Comparison of ENCODE assay signal across 1 cellular context in genomic region chr15:58538901-58539300, GRCh38.
TF ChIP-seq lines count a peak whose summit lies in the region.

No MANE protein-coding gene starts in this region.

TF ChIP-seq in K562, 482 proteins besides CTCF, POLR2A, EP300 and RAD21 (continued from another document):
- TF ChIP-seq BRF2 (IDR thresholded peaks at IDR 0.05; ENCODE audit: borderline replicate concordance, insufficient read depth, insufficient read length) (no peak), E2F6 (IDR thresholded peaks at IDR 0.05; ENCODE audit: borderline replicate concordance in 1 of 2, extremely low read depth in 1 of 2, insufficient read depth in 1 of 2, insufficient read length in 1 of 2, low read depth in 1 of 2, low read length in 1 of 2, poor library complexity in 1 of 2, severe bottlenecking in 1 of 2) (no peak), SNIP1 (IDR thresholded peaks at IDR 0.05; ENCODE audit: low read depth) (no peak), RBM25 (IDR thresholded peaks at IDR 0.05; ENCODE audit: low read depth, low read length, severe bottlenecking) (peak; percentile 88), BCOR (IDR thresholded peaks at IDR 0.05) (no peak), ZNF780A (CRISPR knock-in tag; IDR thresholded peaks at IDR 0.05) (no peak), E2F3 (CRISPR knock-in tag; IDR thresholded peaks at IDR 0.05) (no peak), PRMT5 (CRISPR knock-in tag; IDR thresholded peaks at IDR 0.05) (no peak), ZNF655 (CRISPR knock-in tag; IDR thresholded peaks at IDR 0.05) (no peak), ZNF212 (CRISPR knock-in tag; IDR thresholded peaks at IDR 0.05) (no peak), ELF1 (tag; IDR thresholded peaks at IDR 0.05) (no peak), RCOR1 (IDR thresholded peaks at IDR 0.05; ENCODE audit: borderline replicate concordance in 1 of 2, low read depth in 2 of 2, low read length in 2 of 2) (0 out of 4 replicates have a peak, but pooled peaks of 1 of the 2 experiments have one; percentile 25), SUPT5H (IDR thresholded peaks at IDR 0.05) (no peak), TRIM28 (IDR thresholded peaks at IDR 0.05) (no peak), CBX3 (IDR thresholded peaks at IDR 0.05; ENCODE audit: borderline replicate concordance in 1 of 2, low read length in 2 of 2) (peak in 1 of 2 experiments; percentile 20; a peak in 1 of 3 replicates), ESRRA (IDR thresholded peaks at IDR 0.05; ENCODE audit: borderline replicate concordance, low read depth) (no peak), TCF7L2 (IDR thresholded peaks at IDR 0.05; ENCODE audit: low read depth, low read length) (no peak), THRB (CRISPR knock-in tag; conservative IDR thresholded peaks at IDR 0.05) (no peak)
